Comparison of ENCODE assay signal across 23 cellular contexts in the genomic region with DNA sequence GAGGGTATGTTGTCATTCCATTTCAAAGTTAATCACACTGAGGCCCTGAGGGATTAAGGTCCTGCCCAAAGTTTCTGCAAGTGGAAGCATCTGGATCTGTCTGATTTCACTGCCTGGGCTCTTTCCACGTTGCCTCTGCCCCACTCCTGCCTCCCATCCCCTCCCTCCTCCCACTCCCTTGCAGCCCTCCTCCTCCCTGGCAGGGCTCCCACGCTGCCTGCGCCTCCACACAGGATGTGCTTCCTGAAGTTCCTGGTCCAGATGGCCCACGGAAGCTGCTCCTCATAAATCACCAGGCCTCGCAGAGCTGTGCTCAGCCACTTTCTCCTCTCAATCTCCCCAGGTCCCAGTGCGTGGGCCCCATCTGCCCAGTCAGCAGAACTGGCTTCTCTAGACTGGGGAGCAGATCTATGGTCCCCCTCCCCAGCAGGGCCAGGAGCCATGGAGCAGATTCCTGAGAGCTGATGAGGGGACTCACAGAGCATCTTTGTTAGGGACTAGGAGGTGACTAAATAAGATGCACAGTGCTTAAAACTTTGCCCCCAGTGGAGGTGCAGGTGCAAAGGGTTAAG.
DNase-seq lines count a peak whose midpoint lies in the region; ATAC-seq and TF ChIP-seq lines count a peak whose summit lies in the region.
"Had no signal": no experiment of that assay in that cellular context is flagged by ENCODE, and none has a peak within 500 bp of the region (broad histone marks: within the 10 kb centered on the region; RNA-seq: fewer than 3 reads in every experiment).

No MANE protein-coding gene starts in this region.

- no peaks in the 10 kb centered on the region for H4K20me1 ChIP-seq in DND-41 (ENCODE audit: insufficient read depth, low read length)

- H3K9me3 Mint-ChIP-seq in activated CD4-positive, alpha-beta T cell treated with anti-CD3 and anti-CD28 coated beads, Interleukin-2, amount 10 ng/mL, durations not matched to agents 24 days and 14 days: no peaks in the 10 kb centered on the region
- H3K9me3 Mint-ChIP-seq in stimulated activated effector memory CD8-positive, alpha-beta T cell treated with anti-CD3 and anti-CD28 coated beads, Interleukin-12 subunit alpha, Interleukin-12 subunit beta, amount 100 ng/mL, for 72 hours: no peaks in the 10 kb centered on the region
- no peaks in the 10 kb centered on the region for H3K9me3 Mint-ChIP-seq in activated T-helper 1 cell treated with anti-CD3 and anti-CD28 coated beads, Interleukin-12 subunit alpha, Interleukin-12 subunit beta, Interleukin-2, Interleukin-4 antibody, amounts not matched to agents 30 ng/mL and 10 ng/mL and 1 ng/mL, durations not matched to agents 14 hours and 24 hours and 36 hours
- H3K9me3 Mint-ChIP-seq: activated CD4-positive, alpha-beta memory T cell treated with anti-CD3 and anti-CD28 coated beads for 36 hours; CD8-positive, alpha-beta memory T cell; stimulated activated naive B cell treated with anti-CD40 and anti-IgM and Interleukin-4, amounts not matched to agents 10 μg/mL and 1 μg/mL and 100 μg/mL, for 72 hours had no signal

- no peak overlapping the region for H4K91ac ChIP-seq in mesenchymal stem cell (ENCODE audit: low read length)

- H3K14ac ChIP-seq in mesenchymal stem cell (ENCODE audit: low read length in 2 of 2): peak overlapping the region in 1 of 2 experiments; percentile 83

- no peak overlapping the region for H3K18ac ChIP-seq in mesenchymal stem cell (ENCODE audit: low read depth in 1 of 2, low read length in 2 of 2)

- no peak overlapping the region for H3K27ac Mint-ChIP-seq in activated CD4-positive, alpha-beta T cell treated with anti-CD3 and anti-CD28 coated beads, Interleukin-2, amount 10 ng/mL, durations not matched to agents 24 days and 14 days
- H3K27ac Mint-ChIP-seq in stimulated activated effector memory CD8-positive, alpha-beta T cell treated with anti-CD3 and anti-CD28 coated beads, Interleukin-12 subunit alpha, Interleukin-12 subunit beta, amount 100 ng/mL, for 72 hours: no peak overlapping the region
- no peak overlapping the region for H3K27ac Mint-ChIP-seq in activated T-helper 1 cell treated with anti-CD3 and anti-CD28 coated beads, Interleukin-12 subunit alpha, Interleukin-12 subunit beta, Interleukin-2, Interleukin-4 antibody, amounts not matched to agents 30 ng/mL and 10 ng/mL and 1 ng/mL, durations not matched to agents 14 hours and 24 hours and 36 hours
- H3K27ac Mint-ChIP-seq: activated CD4-positive, alpha-beta memory T cell treated with anti-CD3 and anti-CD28 coated beads for 36 hours; stimulated activated naive B cell treated with anti-CD40 and anti-IgM and Interleukin-4, amounts not matched to agents 10 μg/mL and 1 μg/mL and 100 μg/mL, for 72 hours had no signal

- H3K27me3 ChIP-seq in DND-41 (ENCODE audit: insufficient read depth, low read length, poor library complexity): no peaks in the 10 kb centered on the region
- no peaks in the 10 kb centered on the region for H3K27me3 ChIP-seq in heart left ventricle
- peaks cover 0 to 7% of the 10 kb centered on the region in 2 experiments for H3K27me3 ChIP-seq in mesenchymal stem cell (ENCODE audit: control insufficient read depth in 1 of 2, insufficient read depth in 1 of 2, low read length in 2 of 2)
- H3K27me3 ChIP-seq: gastroesophageal sphincter, SJCRH30, thyroid gland had no signal

- no peak for TF ChIP-seq POLR2A in heart left ventricle (IDR thresholded peaks at IDR 0.05)

- peak overlapping the region; percentile 24 for H3K27ac ChIP-seq in DND-41 (ENCODE audit: low read length)
- H3K27ac ChIP-seq in heart left ventricle: peak overlapping the region in 3 of 12 donors; percentile 16 to 26 (median 26)
- H3K27ac ChIP-seq in mesenchymal stem cell (ENCODE audit: low read length, poor library complexity, severe bottlenecking): no peak overlapping the region
- H3K27ac ChIP-seq: gastroesophageal sphincter, neutrophil, SJCRH30, thyroid gland had no signal

- H3K79me1 ChIP-seq in mesenchymal stem cell (replicated peaks; ENCODE audit: low read length, poor library complexity, severe bottlenecking): no peaks in the 10 kb centered on the region

- intact Hi-C loops in heart left ventricle (cut with DNase I): no loop called here
- intact Hi-C loops in activated CD4-positive, alpha-beta T cell treated with anti-CD3 and anti-CD28 coated beads, Interleukin-2, amount 10 ng/mL, durations not matched to agents 24 days and 14 days (cut with micrococcal nuclease): no loop called here
- intact Hi-C loops in activated T-helper 1 cell treated with anti-CD3 and anti-CD28 coated beads, Interleukin-12 subunit alpha, Interleukin-12 subunit beta, Interleukin-2, Interleukin-4 antibody, amounts not matched to agents 30 ng/mL and 10 ng/mL and 1 ng/mL, durations not matched to agents 14 hours and 24 hours and 36 hours (cut with micrococcal nuclease): no loop called here

- no peak overlapping the region for H2BK12ac ChIP-seq in mesenchymal stem cell (ENCODE audit: low read length in 2 of 2)

- no peak overlapping the region for H2BK5ac ChIP-seq in mesenchymal stem cell (ENCODE audit: low read depth, low read length, poor library complexity, severe bottlenecking)

- peaks cover 2% of the 10 kb centered on the region for H3K36me3 Mint-ChIP-seq in activated CD4-positive, alpha-beta T cell treated with anti-CD3 and anti-CD28 coated beads, Interleukin-2, amount 10 ng/mL, durations not matched to agents 24 days and 14 days (ENCODE audit: low read depth)
- H3K36me3 Mint-ChIP-seq in stimulated activated effector memory CD8-positive, alpha-beta T cell treated with anti-CD3 and anti-CD28 coated beads, Interleukin-12 subunit alpha, Interleukin-12 subunit beta, amount 100 ng/mL, for 72 hours: no peaks in the 10 kb centered on the region
- no peaks in the 10 kb centered on the region for H3K36me3 Mint-ChIP-seq in activated T-helper 1 cell treated with anti-CD3 and anti-CD28 coated beads, Interleukin-12 subunit alpha, Interleukin-12 subunit beta, Interleukin-2, Interleukin-4 antibody, amounts not matched to agents 30 ng/mL and 10 ng/mL and 1 ng/mL, durations not matched to agents 14 hours and 24 hours and 36 hours (ENCODE audit: low read depth)
- H3K36me3 Mint-ChIP-seq: activated CD4-positive, alpha-beta memory T cell treated with anti-CD3 and anti-CD28 coated beads for 36 hours; stimulated activated naive B cell treated with anti-CD40 and anti-IgM and Interleukin-4, amounts not matched to agents 10 μg/mL and 1 μg/mL and 100 μg/mL, for 72 hours had no signal

- no peak overlapping the region for H3K4me3 Mint-ChIP-seq in activated CD4-positive, alpha-beta T cell treated with anti-CD3 and anti-CD28 coated beads, Interleukin-2, amount 10 ng/mL, durations not matched to agents 24 days and 14 days
- no peak overlapping the region for H3K4me3 Mint-ChIP-seq in stimulated activated effector memory CD8-positive, alpha-beta T cell treated with anti-CD3 and anti-CD28 coated beads, Interleukin-12 subunit alpha, Interleukin-12 subunit beta, amount 100 ng/mL, for 72 hours
- no peak overlapping the region for H3K4me3 Mint-ChIP-seq in activated T-helper 1 cell treated with anti-CD3 and anti-CD28 coated beads, Interleukin-12 subunit alpha, Interleukin-12 subunit beta, Interleukin-2, Interleukin-4 antibody, amounts not matched to agents 30 ng/mL and 10 ng/mL and 1 ng/mL, durations not matched to agents 14 hours and 24 hours and 36 hours
- H3K4me3 Mint-ChIP-seq: activated CD4-positive, alpha-beta memory T cell treated with anti-CD3 and anti-CD28 coated beads for 36 hours; CD8-positive, alpha-beta memory T cell; stimulated activated naive B cell treated with anti-CD40 and anti-IgM and Interleukin-4, amounts not matched to agents 10 μg/mL and 1 μg/mL and 100 μg/mL, for 72 hours had no signal

- no peak overlapping the region for H3K4ac ChIP-seq in mesenchymal stem cell (ENCODE audit: low read depth in 1 of 2, low read length in 2 of 2)

- H3K79me2 ChIP-seq in DND-41 (ENCODE audit: insufficient read depth, low read length): no peaks in the 10 kb centered on the region

- ATAC-seq in DND-41 (ENCODE audit: insufficient read depth, low read depth) (no peak), heart left ventricle (peak; percentile 45 to 91 (median 75)), GM18858 (IDR thresholded peaks at IDR 0.05; ENCODE audit: unreplicated experiment) (no peak)
- ATAC-seq in stimulated activated effector memory CD8-positive, alpha-beta T cell treated with anti-CD3 and anti-CD28 coated beads, Interleukin-12 subunit alpha, Interleukin-12 subunit beta, amount 100 ng/mL, for 72 hours: no peak
- ATAC-seq: gastroesophageal sphincter; stimulated activated naive B cell treated with anti-CD40 and anti-IgM and Interleukin-4, amounts not matched to agents 10 μg/mL and 1 μg/mL and 100 μg/mL, for 72 hours had no signal

- H3K27me3 Mint-ChIP-seq in activated CD4-positive, alpha-beta T cell treated with anti-CD3 and anti-CD28 coated beads, Interleukin-2, amount 10 ng/mL, durations not matched to agents 24 days and 14 days: peaks cover 5% of the 10 kb centered on the region
- H3K27me3 Mint-ChIP-seq in activated T-helper 1 cell treated with anti-CD3 and anti-CD28 coated beads, Interleukin-12 subunit alpha, Interleukin-12 subunit beta, Interleukin-2, Interleukin-4 antibody, amounts not matched to agents 30 ng/mL and 10 ng/mL and 1 ng/mL, durations not matched to agents 14 hours and 24 hours and 36 hours (ENCODE audit: insufficient read depth): peaks cover 3% of the 10 kb centered on the region
- H3K27me3 Mint-ChIP-seq: activated CD4-positive, alpha-beta memory T cell treated with anti-CD3 and anti-CD28 coated beads for 36 hours; CD8-positive, alpha-beta memory T cell had no signal

- H3K4me2 ChIP-seq in DND-41 (ENCODE audit: insufficient read depth, low read length): no peak overlapping the region
- no peak overlapping the region for H3K4me2 ChIP-seq in mesenchymal stem cell (ENCODE audit: low read length, poor library complexity, severe bottlenecking)

- 21 to 45% (median 30%) methylated on average over 5 to 6 of the region's 6 CpGs for WGBS in heart left ventricle, 4 donors
- 3% methylated on average over 6 of the region's 6 CpGs for WGBS in mesenchymal stem cell

- no peak overlapping the region for H2BK120ac ChIP-seq in mesenchymal stem cell (ENCODE audit: low read depth, low read length)

- no peak overlapping the region for H2AK5ac ChIP-seq in mesenchymal stem cell (ENCODE audit: low read length, severe bottlenecking)

- no peak overlapping the region for H3K9ac ChIP-seq in DND-41 (ENCODE audit: low read depth, low read length)
- H3K9ac ChIP-seq in mesenchymal stem cell (ENCODE audit: low read length): no peak overlapping the region

- peak; percentile 19 for DNase-seq in DND-41
- DNase-seq in amniotic epithelial cell (ENCODE audit: low read depth): peak; percentile 10
- peak; percentile 67 to 76 (median 70) for DNase-seq in heart left ventricle
- DNase-seq in mesenchymal stem cell: peak; percentile 21
- no peak for DNase-seq in activated CD4-positive, alpha-beta T cell treated with anti-CD3 and anti-CD28 coated beads, Interleukin-2, amount 10 ng/mL, durations not matched to agents 24 days and 14 days
- no peak for DNase-seq in stimulated activated effector memory CD8-positive, alpha-beta T cell treated with anti-CD3 and anti-CD28 coated beads, Interleukin-12 subunit alpha, Interleukin-12 subunit beta, amount 100 ng/mL, for 72 hours (ENCODE audit: low spot score in 2 of 2)
- no peak for DNase-seq in activated T-helper 1 cell treated with anti-CD3 and anti-CD28 coated beads, Interleukin-12 subunit alpha, Interleukin-12 subunit beta, Interleukin-2, Interleukin-4 antibody, amounts not matched to agents 30 ng/mL and 10 ng/mL and 1 ng/mL, durations not matched to agents 14 hours and 24 hours and 36 hours (ENCODE audit: low spot score)
- DNase-seq: activated CD4-positive, alpha-beta memory T cell treated with anti-CD3 and anti-CD28 coated beads for 36 hours; activated naive CD4-positive, alpha-beta T cell treated with anti-CD3 and anti-CD28 coated beads, Interleukin-2, amount 50 U/mL, for 16 hours; activated T-cell treated with anti-CD3 and anti-CD28 coated beads, Interleukin-2, amount 50 U/mL, for 1 hour; CD8-positive, alpha-beta memory T cell; DMS79; GOT3; NCI-H748 treated with DMSO at 0.1 percent for 48 hours; OCI-M1; retina; SJCRH30; stimulated activated naive B cell treated with anti-CD40 and anti-IgM and Interleukin-4, amounts not matched to agents 10 μg/mL and 1 μg/mL and 100 μg/mL, for 72 hours; T-helper 2 cell; thyroid gland had no signal

- no peak overlapping the region for H2BK15ac ChIP-seq in mesenchymal stem cell (ENCODE audit: low read depth, poor library complexity, severe bottlenecking)

- no peaks in the 10 kb centered on the region for H3K36me3 ChIP-seq in DND-41 (ENCODE audit: insufficient read depth, low read length)
- H3K36me3 ChIP-seq in heart left ventricle: no peaks in the 10 kb centered on the region
- H3K36me3 ChIP-seq in mesenchymal stem cell (ENCODE audit: control insufficient read depth in 1 of 2, insufficient read depth in 2 of 2, low read depth in 1 of 2, low read length in 2 of 2): no peaks in the 10 kb centered on the region
- H3K36me3 ChIP-seq: gastroesophageal sphincter, neutrophil, SJCRH30, thyroid gland had no signal

- no peak overlapping the region for H2AFZ ChIP-seq in DND-41 (ENCODE audit: low read depth, low read length)
- no peak overlapping the region for H2AFZ ChIP-seq in mesenchymal stem cell (ENCODE audit: low read depth, low read length)

- H3K4me3 ChIP-seq in DND-41 (ENCODE audit: low read depth in 1 of 2, low read length in 2 of 2) (no peak overlapping the region), heart left ventricle (no peak overlapping the region), mesenchymal stem cell (ENCODE audit: insufficient read depth in 1 of 2, low read depth in 1 of 2, low read length in 2 of 2) (no peak overlapping the region)
- H3K4me3 ChIP-seq: gastroesophageal sphincter, SJCRH30, thyroid gland had no signal

- H3K9me3 ChIP-seq in DND-41 (ENCODE audit: insufficient read depth, low read length, severe bottlenecking) (no peaks in the 10 kb centered on the region), heart left ventricle (no peaks in the 10 kb centered on the region), mesenchymal stem cell (ENCODE audit: control insufficient read depth, low read length) (no peaks in the 10 kb centered on the region)
- H3K9me3 ChIP-seq: gastroesophageal sphincter, neutrophil, SJCRH30, thyroid gland had no signal

- H3K23ac ChIP-seq in mesenchymal stem cell (ENCODE audit: low read length in 2 of 2): no peak overlapping the region

- TF ChIP-seq CTCF in DND-41 (IDR thresholded peaks at IDR 0.05; ENCODE audit: borderline replicate concordance, extremely low read depth, low read length, poor library complexity, severe bottlenecking): no peak
- TF ChIP-seq CTCF in heart left ventricle (IDR thresholded peaks at IDR 0.05): no peak

- H3K4me1 ChIP-seq in DND-41 (ENCODE audit: insufficient read depth, low read length) (peaks cover 66% of the 10 kb centered on the region), heart left ventricle (peaks cover 0 to 47% (median 12%) of the 10 kb centered on the region in 12 donors), mesenchymal stem cell (ENCODE audit: control insufficient read depth, insufficient read depth, low read depth, low read length) (no peaks in the 10 kb centered on the region)
- H3K4me1 ChIP-seq: SJCRH30 had no signal

- no peak overlapping the region for H4K8ac ChIP-seq in mesenchymal stem cell (ENCODE audit: low read length)

- H3K4me1 Mint-ChIP-seq in activated CD4-positive, alpha-beta T cell treated with anti-CD3 and anti-CD28 coated beads, Interleukin-2, amount 10 ng/mL, durations not matched to agents 24 days and 14 days: peaks cover 25% of the 10 kb centered on the region
- peaks cover 42% of the 10 kb centered on the region for H3K4me1 Mint-ChIP-seq in stimulated activated effector memory CD8-positive, alpha-beta T cell treated with anti-CD3 and anti-CD28 coated beads, Interleukin-12 subunit alpha, Interleukin-12 subunit beta, amount 100 ng/mL, for 72 hours
- peaks cover 20% of the 10 kb centered on the region for H3K4me1 Mint-ChIP-seq in activated T-helper 1 cell treated with anti-CD3 and anti-CD28 coated beads, Interleukin-12 subunit alpha, Interleukin-12 subunit beta, Interleukin-2, Interleukin-4 antibody, amounts not matched to agents 30 ng/mL and 10 ng/mL and 1 ng/mL, durations not matched to agents 14 hours and 24 hours and 36 hours (ENCODE audit: low read depth)
- H3K4me1 Mint-ChIP-seq: stimulated activated naive B cell treated with anti-CD40 and anti-IgM and Interleukin-4, amounts not matched to agents 10 μg/mL and 1 μg/mL and 100 μg/mL, for 72 hours had no signal

Comparison
In these comparisons a context has a peak if more than half of its experiments do, and no peak if none do; other contexts are left out.
1. ATAC-seq: peak in heart left ventricle (4 of 4); none in DND-41 (single experiment), GM18858 (single experiment) and stimulated activated effector memory CD8-positive, alpha-beta T cell treated with anti-CD3 and anti-CD28 coated beads, Interleukin-12 subunit alpha, Interleukin-12 subunit beta, amount 100 ng/mL, for 72 hours (single experiment).
2. DNase-seq: peak in DND-41 (single experiment), amniotic epithelial cell (single experiment), heart left ventricle (5 of 5) and mesenchymal stem cell (single experiment); none in activated CD4-positive, alpha-beta T cell treated with anti-CD3 and anti-CD28 coated beads, Interleukin-2, amount 10 ng/mL, durations not matched to agents 24 days and 14 days (single experiment), stimulated activated effector memory CD8-positive, alpha-beta T cell treated with anti-CD3 and anti-CD28 coated beads, Interleukin-12 subunit alpha, Interleukin-12 subunit beta, amount 100 ng/mL, for 72 hours (0 of 2) and activated T-helper 1 cell treated with anti-CD3 and anti-CD28 coated beads, Interleukin-12 subunit alpha, Interleukin-12 subunit beta, Interleukin-2, Interleukin-4 antibody, amounts not matched to agents 30 ng/mL and 10 ng/mL and 1 ng/mL, durations not matched to agents 14 hours and 24 hours and 36 hours (single experiment).